Comparison of ENCODE assay signal across 16 cellular contexts in the genomic region with DNA sequence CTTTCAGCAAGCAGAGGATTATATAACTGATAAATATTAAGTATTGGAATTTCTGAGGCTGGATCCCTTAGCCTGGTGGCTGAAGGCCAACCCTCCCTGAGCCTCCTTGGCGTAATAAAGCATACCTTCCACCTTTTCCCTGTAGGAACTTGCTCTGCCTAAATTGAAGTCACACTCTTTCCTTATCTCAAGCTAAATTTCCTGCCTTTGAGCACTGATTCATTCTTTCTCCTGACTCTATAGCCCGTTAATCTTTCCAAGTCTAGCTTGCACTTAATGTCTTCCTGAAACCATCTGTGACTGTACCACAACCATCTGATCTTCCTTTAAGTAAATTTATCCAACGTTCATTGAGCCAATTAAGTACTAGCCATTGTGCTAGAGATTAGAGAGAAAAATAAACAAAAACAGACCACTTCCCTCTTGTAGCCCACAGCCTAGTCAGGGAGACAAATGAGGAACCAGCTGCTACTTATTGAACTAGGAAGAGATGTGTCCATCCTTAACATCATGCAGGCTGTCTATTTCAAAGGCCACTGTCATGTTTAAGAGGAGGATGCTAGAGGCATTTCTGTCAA.
DNase-seq lines count a peak whose midpoint lies in the region; ATAC-seq and TF ChIP-seq lines count a peak whose summit lies in the region.
"Had no signal": no experiment of that assay in that cellular context is flagged by ENCODE, and none has a peak within 500 bp of the region (broad histone marks: within the 10 kb centered on the region; RNA-seq: fewer than 3 reads in every experiment).

No MANE protein-coding gene starts in this region.

- WGBS in adrenal gland, 4 donors: 45 to 53% (median 49%) methylated on average over 3 of the region's 3 CpGs

- H3K36me3 Mint-ChIP-seq in chondrocyte (ENCODE audit: low read depth): no peaks in the 10 kb centered on the region

- DNase-seq in SIG-M5 treated with dmso at 0.1 percent for 504 hours (lab: John Stamatoyannopoulos, UW; ENCODE audit: unreplicated experiment): peak; percentile 53
- no peak for DNase-seq in SIG-M5 (lab: John Stamatoyannopoulos, UW)
- DNase-seq in NOMO-1 treated with DMSO at 0.1 percent for 48 hours (lab: John Stamatoyannopoulos, UW; ENCODE audit: unreplicated experiment): peak; percentile 91
- peak; percentile 15 for DNase-seq in epithelial cell of esophagus (ENCODE audit: low read depth)
- DNase-seq in adrenal gland: no peak
- no peak for DNase-seq in chondrocyte (ENCODE audit: low spot score)
- DNase-seq: central memory CD4-positive, alpha-beta T cell; foreskin fibroblast; PC-9; stimulated activated CD4-positive, alpha-beta T cell treated with anti-CD3 and anti-CD28 coated beads, Interleukin-4, amount 100 ng/mL, for 4 hours had no signal

- no peak for ATAC-seq in GM18520 (IDR thresholded peaks at IDR 0.05; ENCODE audit: unreplicated experiment)
- ATAC-seq in HG03045 (IDR thresholded peaks at IDR 0.05; ENCODE audit: unreplicated experiment): no peak
- ATAC-seq: activated T-helper 17 cell treated with anti-CD3 and anti-CD28 coated beads, Interleukin-2, amount 50 U/mL, for 72 hours; left lobe of liver had no signal

- peaks cover 0 to 11% of the 10 kb centered on the region in 2 donors for H3K4me1 ChIP-seq in adrenal gland (replicated peaks in 1 of 2)
- H3K4me1 ChIP-seq: parathyroid adenoma had no signal

- intact Hi-C loops in adrenal gland (cut with DNase I): no loop called here

- TF ChIP-seq CTCF in epithelial cell of esophagus (IDR thresholded peaks at IDR 0.05; ENCODE audit: insufficient read depth, low read depth, low read length, missing control alignments) (no peak), adrenal gland (IDR thresholded peaks at IDR 0.05) (no peak), chondrocyte (IDR thresholded peaks at IDR 0.05) (no peak)

- no peak overlapping the region for H3K4me3 Mint-ChIP-seq in chondrocyte (ENCODE audit: unreplicated experiment)
- H3K4me3 Mint-ChIP-seq: activated T-helper 17 cell treated with anti-CD3 and anti-CD28 coated beads, Interleukin-2, amount 50 U/mL, for 72 hours had no signal

- H3K36me3 ChIP-seq in adrenal gland (replicated peaks in 1 of 2): no peaks in the 10 kb centered on the region

- H3K4me1 Mint-ChIP-seq in chondrocyte (ENCODE audit: low read depth): peaks cover 13% of the 10 kb centered on the region

- TF ChIP-seq POLR2A in adrenal gland (IDR thresholded peaks at IDR 0.05): no peak

- no peaks in the 10 kb centered on the region for H3K27me3 ChIP-seq in adrenal gland

- H3K9me3 ChIP-seq in adrenal gland (replicated peaks in 1 of 3): no peaks in the 10 kb centered on the region

- no peaks in the 10 kb centered on the region for H3K9me3 Mint-ChIP-seq in chondrocyte (ENCODE audit: low read depth)
- H3K9me3 Mint-ChIP-seq: activated T-helper 17 cell treated with anti-CD3 and anti-CD28 coated beads, Interleukin-2, amount 50 U/mL, for 72 hours; IgD-negative memory B cell had no signal

- H3K4me3 ChIP-seq in epithelial cell of esophagus (ENCODE audit: low read length) (no peak overlapping the region), adrenal gland (no peak overlapping the region)
- H3K4me3 ChIP-seq: PC-9 had no signal

- no peak overlapping the region for H3K27ac ChIP-seq in adrenal gland
- H3K27ac ChIP-seq: parathyroid adenoma, PC-9 had no signal

- H3K27me3 Mint-ChIP-seq in chondrocyte (ENCODE audit: low read depth): no peaks in the 10 kb centered on the region
- H3K27me3 Mint-ChIP-seq: IgD-negative memory B cell had no signal

- H3K27ac Mint-ChIP-seq in chondrocyte (ENCODE audit: unreplicated experiment): no peak overlapping the region
- H3K27ac Mint-ChIP-seq: activated T-helper 17 cell treated with anti-CD3 and anti-CD28 coated beads, Interleukin-2, amount 50 U/mL, for 72 hours had no signal

Comparison
In these comparisons a context has a peak if more than half of its experiments do, and no peak if none do; other contexts are left out.
1. DNase-seq: peak in SIG-M5 treated with dmso at 0.1 percent for 504 hours (single experiment), NOMO-1 treated with DMSO at 0.1 percent for 48 hours (single experiment) and epithelial cell of esophagus (single experiment); none in SIG-M5 (single experiment), adrenal gland (0 of 7) and chondrocyte (single experiment).